In the genomic region with DNA sequence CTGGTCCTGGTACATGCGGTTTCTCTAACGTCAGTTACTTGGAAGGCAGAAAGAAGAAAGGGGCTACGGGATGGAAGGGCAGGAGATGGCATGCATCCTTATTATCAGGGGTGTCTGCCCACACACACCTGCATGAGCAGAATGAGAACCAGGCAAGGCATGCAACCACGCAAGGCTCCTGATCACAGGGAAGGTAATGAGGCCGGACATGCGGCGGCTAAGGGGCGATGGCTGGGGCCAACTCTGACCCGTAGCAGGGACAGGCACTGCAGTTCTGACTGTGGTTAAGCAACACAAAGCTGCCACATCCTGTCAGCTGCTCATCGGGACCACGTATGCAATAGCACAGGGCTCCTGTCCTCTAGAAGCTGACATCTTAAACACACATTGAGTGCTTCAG, we compare ENCODE assay signal across 1 cellular context.
TF ChIP-seq lines count a peak whose summit lies in the region.

No MANE protein-coding gene starts in this region.

TF ChIP-seq in GM23338, 12 proteins besides CTCF, POLR2A, EP300 and RAD21 (continued from another document):
- TF ChIP-seq, protein P1, sequence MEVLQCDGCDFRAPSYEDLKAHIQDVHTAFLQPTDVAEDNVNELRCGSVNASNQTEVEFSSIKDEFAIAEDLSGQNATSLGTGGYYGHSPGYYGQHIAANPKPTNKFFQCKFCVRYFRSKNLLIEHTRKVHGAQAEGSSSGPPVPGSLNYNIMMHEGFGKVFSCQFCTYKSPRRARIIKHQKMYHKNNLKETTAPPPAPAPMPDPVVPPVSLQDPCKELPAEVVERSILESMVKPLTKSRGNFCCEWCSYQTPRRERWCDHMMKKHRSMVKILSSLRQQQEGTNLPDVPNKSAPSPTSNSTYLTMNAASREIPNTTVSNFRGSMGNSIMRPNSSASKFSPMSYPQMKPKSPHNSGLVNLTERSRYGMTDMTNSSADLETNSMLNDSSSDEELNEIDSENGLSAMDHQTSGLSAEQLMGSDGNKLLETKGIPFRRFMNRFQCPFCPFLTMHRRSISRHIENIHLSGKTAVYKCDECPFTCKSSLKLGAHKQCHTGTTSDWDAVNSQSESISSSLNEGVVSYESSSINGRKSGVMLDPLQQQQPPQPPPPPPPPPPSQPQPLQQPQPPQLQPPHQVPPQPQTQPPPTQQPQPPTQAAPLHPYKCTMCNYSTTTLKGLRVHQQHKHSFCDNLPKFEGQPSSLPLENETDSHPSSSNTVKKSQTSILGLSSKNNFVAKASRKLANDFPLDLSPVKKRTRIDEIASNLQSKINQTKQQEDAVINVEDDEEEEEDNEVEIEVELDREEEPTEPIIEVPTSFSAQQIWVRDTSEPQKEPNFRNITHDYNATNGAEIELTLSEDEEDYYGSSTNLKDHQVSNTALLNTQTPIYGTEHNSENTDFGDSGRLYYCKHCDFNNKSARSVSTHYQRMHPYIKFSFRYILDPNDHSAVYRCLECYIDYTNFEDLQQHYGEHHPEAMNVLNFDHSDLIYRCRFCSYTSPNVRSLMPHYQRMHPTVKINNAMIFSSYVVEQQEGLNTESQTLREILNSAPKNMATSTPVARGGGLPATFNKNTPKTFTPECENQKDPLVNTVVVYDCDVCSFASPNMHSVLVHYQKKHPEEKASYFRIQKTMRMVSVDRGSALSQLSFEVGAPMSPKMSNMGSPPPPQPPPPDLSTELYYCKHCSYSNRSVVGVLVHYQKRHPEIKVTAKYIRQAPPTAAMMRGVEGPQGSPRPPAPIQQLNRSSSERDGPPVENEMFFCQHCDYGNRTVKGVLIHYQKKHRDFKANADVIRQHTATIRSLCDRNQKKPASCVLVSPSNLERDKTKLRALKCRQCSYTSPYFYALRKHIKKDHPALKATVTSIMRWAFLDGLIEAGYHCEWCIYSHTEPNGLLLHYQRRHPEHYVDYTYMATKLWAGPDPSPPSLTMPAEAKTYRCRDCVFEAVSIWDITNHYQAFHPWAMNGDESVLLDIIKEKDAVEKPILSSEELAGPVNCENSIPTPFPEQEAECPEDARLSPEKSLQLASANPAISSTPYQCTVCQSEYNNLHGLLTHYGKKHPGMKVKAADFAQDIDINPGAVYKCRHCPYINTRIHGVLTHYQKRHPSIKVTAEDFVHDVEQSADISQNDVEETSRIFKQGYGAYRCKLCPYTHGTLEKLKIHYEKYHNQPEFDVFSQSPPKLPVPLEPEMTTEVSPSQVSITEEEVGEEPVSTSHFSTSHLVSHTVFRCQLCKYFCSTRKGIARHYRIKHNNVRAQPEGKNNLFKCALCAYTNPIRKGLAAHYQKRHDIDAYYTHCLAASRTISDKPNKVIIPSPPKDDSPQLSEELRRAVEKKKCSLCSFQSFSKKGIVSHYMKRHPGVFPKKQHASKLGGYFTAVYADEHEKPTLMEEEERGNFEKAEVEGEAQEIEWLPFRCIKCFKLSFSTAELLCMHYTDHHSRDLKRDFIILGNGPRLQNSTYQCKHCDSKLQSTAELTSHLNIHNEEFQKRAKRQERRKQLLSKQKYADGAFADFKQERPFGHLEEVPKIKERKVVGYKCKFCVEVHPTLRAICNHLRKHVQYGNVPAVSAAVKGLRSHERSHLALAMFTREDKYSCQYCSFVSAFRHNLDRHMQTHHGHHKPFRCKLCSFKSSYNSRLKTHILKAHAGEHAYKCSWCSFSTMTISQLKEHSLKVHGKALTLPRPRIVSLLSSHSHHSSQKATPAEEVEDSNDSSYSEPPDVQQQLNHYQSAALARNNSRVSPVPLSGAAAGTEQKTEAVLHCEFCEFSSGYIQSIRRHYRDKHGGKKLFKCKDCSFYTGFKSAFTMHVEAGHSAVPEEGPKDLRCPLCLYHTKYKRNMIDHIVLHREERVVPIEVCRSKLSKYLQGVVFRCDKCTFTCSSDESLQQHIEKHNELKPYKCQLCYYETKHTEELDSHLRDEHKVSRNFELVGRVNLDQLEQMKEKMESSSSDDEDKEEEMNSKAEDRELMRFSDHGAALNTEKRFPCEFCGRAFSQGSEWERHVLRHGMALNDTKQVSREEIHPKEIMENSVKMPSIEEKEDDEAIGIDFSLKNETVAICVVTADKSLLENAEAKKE (CRISPR knock-in tag; IDR thresholded peaks at IDR 0.05): no peak
- TF ChIP-seq CREB1 (CRISPR knock-in tag; IDR thresholded peaks at IDR 0.05; ENCODE audit: low read depth): no peak
- TF ChIP-seq STAT1 (IDR thresholded peaks at IDR 0.05; ENCODE audit: unreplicated experiment): no peak
- TF ChIP-seq, protein P2, sequence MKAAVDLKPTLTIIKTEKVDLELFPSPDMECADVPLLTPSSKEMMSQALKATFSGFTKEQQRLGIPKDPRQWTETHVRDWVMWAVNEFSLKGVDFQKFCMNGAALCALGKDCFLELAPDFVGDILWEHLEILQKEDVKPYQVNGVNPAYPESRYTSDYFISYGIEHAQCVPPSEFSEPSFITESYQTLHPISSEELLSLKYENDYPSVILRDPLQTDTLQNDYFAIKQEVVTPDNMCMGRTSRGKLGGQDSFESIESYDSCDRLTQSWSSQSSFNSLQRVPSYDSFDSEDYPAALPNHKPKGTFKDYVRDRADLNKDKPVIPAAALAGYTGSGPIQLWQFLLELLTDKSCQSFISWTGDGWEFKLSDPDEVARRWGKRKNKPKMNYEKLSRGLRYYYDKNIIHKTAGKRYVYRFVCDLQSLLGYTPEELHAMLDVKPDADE (IDR thresholded peaks at IDR 0.05): no peak
- no peak for TF ChIP-seq POLR2AphosphoS5 (IDR thresholded peaks at IDR 0.05; ENCODE audit: low read depth)
- no peak for TF ChIP-seq EZH2 (IDR thresholded peaks at IDR 0.05; ENCODE audit: low read depth, unreplicated experiment)
